ENCODE assay signal across 29 cellular contexts in genomic region chr11:99229544-99229943, GRCh38.
"Had no signal": no experiment of that assay in that cellular context is flagged by ENCODE, and none has a peak within 500 bp of the region (broad histone marks: within the 10 kb centered on the region; RNA-seq: fewer than 3 reads in every experiment).

No MANE protein-coding gene starts in this region.

- H3K4me1 ChIP-seq: adrenal gland, body of pancreas, esophagus muscularis mucosa, foreskin keratinocyte, gastrocnemius medialis, heart left ventricle had no signal

- ATAC-seq: activated CD4-positive, alpha-beta T cell treated with anti-CD3 and anti-CD28 coated beads for 36 hours; activated CD8-positive, alpha-beta memory T cell treated with anti-CD3 and anti-CD28 coated beads, Interleukin-2, amount 10 ng/mL, durations not matched to agents 7 days and 5 days; activated CD8-positive, alpha-beta T cell treated with anti-CD3 and anti-CD28 coated beads, Interleukin-2, amount 10 ng/mL, durations not matched to agents 7 days and 5 days; activated naive CD8-positive, alpha-beta T cell treated with anti-CD3 and anti-CD28 coated beads, Interleukin-2, amount 50 U/mL, for 24 hours; body of pancreas; effector memory CD8-positive, alpha-beta T cell; foreskin keratinocyte; gastrocnemius medialis; heart left ventricle had no signal

- H3K36me3 ChIP-seq: adrenal gland, esophagus muscularis mucosa, gastrocnemius medialis, heart left ventricle had no signal

- H3K4me3 ChIP-seq: adrenal gland, body of pancreas, esophagus muscularis mucosa, gastrocnemius medialis, heart left ventricle had no signal

- H3K27ac ChIP-seq: adrenal gland, body of pancreas, esophagus muscularis mucosa, foreskin keratinocyte, gastrocnemius medialis, heart left ventricle had no signal

- DNase-seq: activated CD4-positive, alpha-beta memory T cell treated with anti-CD3 and anti-CD28 coated beads for 36 hours; activated CD4-positive, alpha-beta T cell treated with anti-CD3 and anti-CD28 coated beads for 36 hours; activated CD4-positive, alpha-beta T cell treated with anti-CD3 and anti-CD28 coated beads, Interleukin-2, amount 10 ng/mL, durations not matched to agents 24 days and 14 days; activated CD4-positive, CD25-positive, alpha-beta regulatory T cell; activated CD4-positive, CD25-positive, alpha-beta regulatory T cell treated with anti-CD3 and anti-CD28 coated beads, Interleukin-2, amount 50 U/mL, for 72 hours; activated CD8-positive, alpha-beta memory T cell treated with anti-CD3 and anti-CD28 coated beads, Interleukin-2, amount 10 ng/mL, durations not matched to agents 7 days and 5 days; activated CD8-positive, alpha-beta memory T cell treated with anti-CD3 and anti-CD28 coated beads, Interleukin-2, amount 50 U/mL, for 4 hours; activated CD8-positive, alpha-beta T cell treated with anti-CD3 and anti-CD28 coated beads, Interleukin-2, amount 10 ng/mL, durations not matched to agents 7 days and 5 days; activated effector memory CD4-positive, alpha-beta T cell treated with anti-CD3 and anti-CD28 coated beads, Interleukin-2, amount 50 U/mL, for 16 hours; activated naive CD4-positive, alpha-beta T cell treated with anti-CD3 and anti-CD28 coated beads for 36 hours; activated naive CD8-positive, alpha-beta T cell treated with anti-CD3 and anti-CD28 coated beads for 36 hours; activated naive CD8-positive, alpha-beta T cell treated with anti-CD3 and anti-CD28 coated beads, Interleukin-2, amount 50 U/mL, for 24 hours; activated T-cell treated with anti-CD3 and anti-CD28 coated beads, Interleukin-2, amount 50 U/mL, for 1 hour; activated T-cell treated with anti-CD3 and anti-CD28 coated beads, Interleukin-2, amount 50 U/mL, for 48 hours; adrenal gland; amygdala; aorta; body of pancreas; caudate nucleus; cortex of kidney; dermis blood vessel endothelial cell; effector CD4-positive, alpha-beta T cell; effector memory CD8-positive, alpha-beta T cell; erythroblast; foreskin keratinocyte; gastrocnemius medialis; glutamatergic neuron; heart left ventricle had no signal

- H3K9me3 ChIP-seq: esophagus muscularis mucosa, gastrocnemius medialis had no signal

- H3K27me3 ChIP-seq: adrenal gland, body of pancreas, esophagus muscularis mucosa, foreskin keratinocyte, gastrocnemius medialis, heart left ventricle had no signal
